In genomic region chr9:93122721-93123221, GRCh38 we compare ENCODE assay signal across 15 cellular contexts. TPM values are rescaled to one million over a fixed set of nuclear protein-coding genes. Genes with fewer than 3 reads are reported as not detected.
DNase-seq lines count a peak whose midpoint lies in the region; ATAC-seq and TF ChIP-seq lines count a peak whose summit lies in the region.
"Had no signal": no experiment of that assay in that cellular context is flagged by ENCODE, and none has a peak within 500 bp of the region (broad histone marks: within the 10 kb centered on the region; RNA-seq: fewer than 3 reads in every experiment).

No MANE protein-coding gene starts in this region.

- DNase-seq in DMS 273 (lab: John Stamatoyannopoulos, UW; ENCODE audit: unreplicated experiment): peak; percentile 37
- DNase-seq in DMS 273 treated with DMSO at 0.1 percent for 48 hours (lab: John Stamatoyannopoulos, UW): no peak
- peak; percentile 15 for DNase-seq in NCI-H1092 (lab: John Stamatoyannopoulos, UW)
- DNase-seq in glutamatergic neuron: peak; percentile 8
- DNase-seq in sciatic nerve (ENCODE audit: low spot score): peak; percentile 58
- DNase-seq in ecto neural progenitor cell (ENCODE audit: low spot score): no peak
- DNase-seq in AG20443 (ENCODE audit: low spot score): no peak
- DNase-seq in GM19240 (ENCODE audit: insufficient read length, low spot score): no peak
- DNase-seq: activated CD8-positive, alpha-beta memory T cell treated with anti-CD3 and anti-CD28 coated beads for 24 hours; caudate nucleus; immature natural killer cell had no signal

- intact Hi-C loops in sciatic nerve (cut with DNase I): no loop called here

- no peak overlapping the region for H3K4me3 Mint-ChIP-seq in glutamatergic neuron (ENCODE audit: unreplicated experiment)
- H3K4me3 Mint-ChIP-seq: immature natural killer cell, mesothelial cell of epicardium had no signal

- no peak overlapping the region for H3K27ac Mint-ChIP-seq in glutamatergic neuron (ENCODE audit: unreplicated experiment)
- H3K27ac Mint-ChIP-seq: mesothelial cell of epicardium had no signal

- H3K36me3 Mint-ChIP-seq in glutamatergic neuron (ENCODE audit: unreplicated experiment): peaks cover 5% of the 10 kb centered on the region

- peaks cover 2% of the 10 kb centered on the region for H3K9me3 Mint-ChIP-seq in glutamatergic neuron (ENCODE audit: unreplicated experiment)
- H3K9me3 Mint-ChIP-seq: activated naive CD4-positive, alpha-beta T cell treated with anti-CD3 and anti-CD28 coated beads, Interleukin-2, amount 50 U/mL, for 72 hours; CD8-positive, alpha-beta memory T cell; immature natural killer cell; mesothelial cell of epicardium had no signal

- TF ChIP-seq CTCF in glutamatergic neuron (IDR thresholded peaks at IDR 0.05; ENCODE audit: partially characterized antibody, unreplicated experiment): no peak

- H3K4me1 Mint-ChIP-seq in glutamatergic neuron (ENCODE audit: low read depth, unreplicated experiment): peaks cover 11% of the 10 kb centered on the region

- H3K27me3 Mint-ChIP-seq in glutamatergic neuron (ENCODE audit: unreplicated experiment): peaks cover 6% of the 10 kb centered on the region
- H3K27me3 Mint-ChIP-seq: CD8-positive, alpha-beta memory T cell had no signal

- ATAC-seq in sciatic nerve: no peak
- ATAC-seq: activated naive CD4-positive, alpha-beta T cell treated with anti-CD3 and anti-CD28 coated beads, Interleukin-2, amount 50 U/mL, for 72 hours; gastrocnemius medialis had no signal

RNA-seq across cellular contexts. Expression of gene NINJ1, which starts 11.3 kb away (rescaled TPM):
- total RNA-seq in glutamatergic neuron (ENCODE audit: unreplicated experiment): 29.4 TPM
- 53.5 TPM for total RNA-seq in sciatic nerve

RNA-seq across cellular contexts. Expression of gene CARD19, which starts 26.8 kb away (rescaled TPM):
- total RNA-seq in glutamatergic neuron (ENCODE audit: unreplicated experiment) (55.8 TPM), sciatic nerve (36.6 TPM)

Comparison
In these comparisons a context has a peak if more than half of its experiments do, and no peak if none do; other contexts are left out.
1. DNase-seq: peak in DMS 273 (single experiment), NCI-H1092 (single experiment), glutamatergic neuron (single experiment) and sciatic nerve (single experiment); none in DMS 273 treated with DMSO at 0.1 percent for 48 hours (single experiment), ecto neural progenitor cell (single experiment), AG20443 (single experiment) and GM19240 (single experiment).